In genomic region chr7:32905175-32905662, GRCh38 we compare ENCODE assay signal across 8 cellular contexts. TPM values are rescaled to one million over a fixed set of nuclear protein-coding genes. Genes with fewer than 3 reads are reported as not detected.
DNase-seq lines count a peak whose midpoint lies in the region; ATAC-seq and TF ChIP-seq lines count a peak whose summit lies in the region.

No MANE protein-coding gene starts in this region.

- no peak overlapping the region for H3K27ac ChIP-seq in AG04450 (ENCODE audit: low read depth, low read length)
- H3K27ac ChIP-seq in neuronal stem cell (replicated peaks; ENCODE audit: low read length): no peak overlapping the region

- H3K4me1 ChIP-seq in NT2/D1 (ENCODE audit: insufficient read depth, insufficient read length): no peaks in the 10 kb centered on the region
- H3K4me1 ChIP-seq in neuronal stem cell (ENCODE audit: control insufficient read depth in 2 of 2, insufficient read depth in 1 of 2, low read depth in 1 of 2, low read length in 2 of 2): peaks cover 0 to 2% of the 10 kb centered on the region in 2 donors

- H2BK12ac ChIP-seq in neuronal stem cell (ENCODE audit: low read length): no peak overlapping the region

- H3K4ac ChIP-seq in neuronal stem cell (ENCODE audit: low read length): no peak overlapping the region

- no CpG with 5 or more reads among the region's 12 CpGs for WGBS in neuronal stem cell (ENCODE audit: extremely low coverage in 2 of 2, insufficient read length in 2 of 2, insufficient replicate concordance in 1 of 2), 2 donors

- no peak overlapping the region for H2BK5ac ChIP-seq in neuronal stem cell (ENCODE audit: low read length)

- no peak overlapping the region for H3K14ac ChIP-seq in neuronal stem cell (ENCODE audit: low read length)

- no peak overlapping the region for H2BK15ac ChIP-seq in neuronal stem cell (ENCODE audit: low read length)

- CTCF ChIA-PET in AG04450 (lab: Charles Lee): interaction anchor here (0.6 to 1.1 kb wide), 2 partner anchors 13 to 59 kb away, joined by 3 read pairs; no protein-coding TSS in a partner anchor

- peak overlapping the region; percentile 68 for H3K9ac ChIP-seq in NT2/D1 (ENCODE audit: insufficient read length, low read depth)
- no peak overlapping the region for H3K9ac ChIP-seq in neuronal stem cell (ENCODE audit: low read depth, low read length, poor library complexity)

- no peak overlapping the region for H2BK120ac ChIP-seq in neuronal stem cell (ENCODE audit: low read depth, low read length)

- H3K36me3 ChIP-seq in NT2/D1 (ENCODE audit: insufficient read depth, insufficient read length, low read length) (no peaks in the 10 kb centered on the region), neuronal stem cell (replicated peaks in 1 of 2; ENCODE audit: control insufficient read depth in 2 of 2, insufficient read depth in 2 of 2, low read length in 2 of 2) (no peaks in the 10 kb centered on the region)

- no peak overlapping the region for H2AFZ ChIP-seq in neuronal stem cell (ENCODE audit: low read length)

- peak overlapping the region; percentile 37 for H3K4me2 ChIP-seq in neuronal stem cell (ENCODE audit: insufficient read depth, low read length, poor library complexity, severe bottlenecking)

- no peaks in the 10 kb centered on the region; the same call in 1 of the 2 replicates for H3K9me3 ChIP-seq in AG04450 (ENCODE audit: control insufficient read depth, insufficient read depth, low read length)
- H3K9me3 ChIP-seq in NT2/D1 (ENCODE audit: insufficient read depth, low read length): no peaks in the 10 kb centered on the region
- no peaks in the 10 kb centered on the region for H3K9me3 ChIP-seq in neuronal stem cell (replicated peaks in 1 of 2; ENCODE audit: control insufficient read depth in 2 of 2, insufficient read depth in 1 of 2, low read depth in 1 of 2, low read length in 2 of 2)

- H3K27me3 ChIP-seq in AG04450 (ENCODE audit: control insufficient read depth, insufficient read depth, low read length) (peaks cover 7% of the 10 kb centered on the region), NT2/D1 (ENCODE audit: insufficient read depth, insufficient read length) (peaks cover 10% of the 10 kb centered on the region), neuronal stem cell (ENCODE audit: control insufficient read depth in 3 of 3, insufficient read depth in 3 of 3, low read depth in 1 of 3, low read length in 3 of 3) (no peaks in the 10 kb centered on the region)

- no peak overlapping the region for H3K23ac ChIP-seq in neuronal stem cell (ENCODE audit: low read depth, low read length, poor library complexity)

- no peaks in the 10 kb centered on the region for H3K79me1 ChIP-seq in neuronal stem cell (ENCODE audit: low read depth, low read length)

- POLR2A ChIA-PET in AG04450 (lab: Yijun Ruan, JAX): interaction anchor here (0.6 to 0.9 kb wide), 2 partner anchors 9 to 24 kb away, joined by 4 to 15 read pairs; no protein-coding TSS in a partner anchor

- TF ChIP-seq CTCF in AG04450 (IDR thresholded peaks at IDR 0.05; ENCODE audit: low read depth, low read length): 0 out of 2 replicates have a peak, but pooled peaks have one; percentile 10

- no peak overlapping the region for H4K8ac ChIP-seq in neuronal stem cell (ENCODE audit: low read depth, low read length)

- H3K18ac ChIP-seq in neuronal stem cell (ENCODE audit: low read length): no peak overlapping the region

- no peak overlapping the region for H2AK5ac ChIP-seq in neuronal stem cell (ENCODE audit: low read depth, low read length)

- H4K91ac ChIP-seq in neuronal stem cell (ENCODE audit: low read depth, low read length, poor library complexity): no peak overlapping the region

- H3K4me3 ChIP-seq in AG04450 (ENCODE audit: low read depth, low read length) (peak overlapping the region; percentile 42), NT2/D1 (ENCODE audit: insufficient read length, low read depth) (peak overlapping the region; percentile 41), neuronal stem cell (ENCODE audit: low read length in 2 of 2) (peak overlapping the region in 1 of 2 donors; percentile 55)

- ATAC-seq in HG03469 (IDR thresholded peaks at IDR 0.05; ENCODE audit: unreplicated experiment): no peak

- no peak for DNase-seq in AG04450 (ENCODE audit: low read depth, low spot score)
- DNase-seq in GOT3 (lab: John Stamatoyannopoulos, UW): peak; percentile 55
- peak; percentile 84 for DNase-seq in NT2/D1 (ENCODE audit: low read depth, low spot score)
- peak; percentile 75 to 81 for DNase-seq in activated T-cell treated with anti-CD3 and anti-CD28 coated beads, Interleukin-2, amount 50 U/mL, for 48 hours
- DNase-seq in fibroblast of peridontal ligament (ENCODE audit: extremely low read depth): peak; percentile 92
- DNase-seq in neuronal stem cell (ENCODE audit: low spot score): peak; percentile 52
- DNase-seq in stromal cell of bone marrow (ENCODE audit: low read depth): peak; percentile 80

RNA-seq across cellular contexts. Expression of gene KBTBD2, which starts 13.7 kb away (rescaled TPM):
- polyA plus RNA-seq in AG04450 (2011; rRNA removed): 21.9 and 26.1 TPM in 2 replicates
- polyA minus RNA-seq in AG04450 (2011; rRNA and poly(A)+ RNA removed): 16.3 and 26.6 TPM in 2 replicates
- polyA plus RNA-seq in neuronal stem cell (2013, experiment 1 of 2): 19.3 TPM
- polyA plus RNA-seq in neuronal stem cell (2013, experiment 2 of 2): 18.0 TPM

RNA-seq across cellular contexts. Expression of gene FKBP9, which starts 52.0 kb away (rescaled TPM):
- polyA plus RNA-seq in AG04450 (2011; rRNA removed): 177 and 204 TPM in 2 replicates
- polyA minus RNA-seq in AG04450 (2011; rRNA and poly(A)+ RNA removed): 180 and 203 TPM in 2 replicates
- 28.5 TPM for polyA plus RNA-seq in neuronal stem cell (2013, experiment 1 of 2)
- 30.6 TPM for polyA plus RNA-seq in neuronal stem cell (2013, experiment 2 of 2)
